ENCODE assay signal across 15 cellular contexts in genomic region chr5:119365847-119366536, GRCh38. TPM values are rescaled to one million over a fixed set of nuclear protein-coding genes. Genes with fewer than 3 reads are reported as not detected.
DNase-seq lines count a peak whose midpoint lies in the region; ATAC-seq and TF ChIP-seq lines count a peak whose summit lies in the region.
"Had no signal": no experiment of that assay in that cellular context is flagged by ENCODE, and none has a peak within 500 bp of the region (broad histone marks: within the 10 kb centered on the region; RNA-seq: fewer than 3 reads in every experiment).

No MANE protein-coding gene starts in this region.

- no peak for ATAC-seq in activated T-cell treated with anti-CD3 and anti-CD28 coated beads, Interleukin-2, amount 50 U/mL, for 4 hours
- ATAC-seq in right cardiac atrium: peak; percentile 75 to 86
- no peak for ATAC-seq in GM21423 (IDR thresholded peaks at IDR 0.05; ENCODE audit: unreplicated experiment)
- ATAC-seq: foreskin keratinocyte, K562, left lobe of liver had no signal

- H2AFZ ChIP-seq in hepatocyte: no peak overlapping the region

- intact Hi-C loops in right cardiac atrium (cut with DNase I) (no loop called here), thyroid gland (cut with DNase I) (no loop called here)

- H3K4me1 ChIP-seq in right cardiac atrium (ENCODE audit: control insufficient read depth, insufficient read depth, low read length): peaks cover 3% of the 10 kb centered on the region
- peaks cover 56 to 59% of the 10 kb centered on the region in 2 donors for H3K4me1 ChIP-seq in thyroid gland
- peaks cover 6% of the 10 kb centered on the region for H3K4me1 ChIP-seq in hepatocyte (ENCODE audit: insufficient read depth)
- peaks cover 25% of the 10 kb centered on the region for H3K4me1 ChIP-seq in SJCRH30

- no peak overlapping the region for H3K4me3 ChIP-seq in right cardiac atrium (ENCODE audit: low read length)
- H3K4me3 ChIP-seq in thyroid gland (replicated peaks in 1 of 3): no peak overlapping the region
- H3K4me3 ChIP-seq in hepatocyte: no peak overlapping the region
- no peak overlapping the region for H3K4me3 ChIP-seq in SJCRH30
- H3K4me3 ChIP-seq: K562 had no signal

- peaks cover 72% of the 10 kb centered on the region for H3K36me3 Mint-ChIP-seq in activated T-cell treated with anti-CD3 and anti-CD28 coated beads, Interleukin-2, amount 50 U/mL, for 4 hours (ENCODE audit: insufficient read depth)
- peaks cover 76% of the 10 kb centered on the region for H3K36me3 Mint-ChIP-seq in activated CD4-positive, alpha-beta memory T cell treated with anti-CD3 and anti-CD28 coated beads, Interleukin-2, amount 10 ng/mL, durations not matched to agents 7 days and 5 days (ENCODE audit: low read depth)

- H3K27me3 Mint-ChIP-seq in activated T-cell treated with anti-CD3 and anti-CD28 coated beads, Interleukin-2, amount 50 U/mL, for 4 hours (ENCODE audit: low read depth): no peaks in the 10 kb centered on the region
- H3K27me3 Mint-ChIP-seq in activated CD4-positive, alpha-beta memory T cell treated with anti-CD3 and anti-CD28 coated beads, Interleukin-2, amount 10 ng/mL, durations not matched to agents 7 days and 5 days: no peaks in the 10 kb centered on the region
- H3K27me3 Mint-ChIP-seq: progenitor cell of endocrine pancreas had no signal

- TF ChIP-seq CTCF in thyroid gland (IDR thresholded peaks at IDR 0.05) (no peak), hepatocyte (IDR thresholded peaks at IDR 0.05; ENCODE audit: poor library complexity) (no peak)

- no peak for TF ChIP-seq POLR2A in thyroid gland (IDR thresholded peaks at IDR 0.05)

- H3K27ac Mint-ChIP-seq in activated CD4-positive, alpha-beta memory T cell treated with anti-CD3 and anti-CD28 coated beads, Interleukin-2, amount 10 ng/mL, durations not matched to agents 7 days and 5 days: peak overlapping the region; percentile 81
- H3K27ac Mint-ChIP-seq: progenitor cell of endocrine pancreas had no signal

- H3K4me3 Mint-ChIP-seq in activated T-cell treated with anti-CD3 and anti-CD28 coated beads, Interleukin-2, amount 50 U/mL, for 4 hours: peak overlapping the region; percentile 79
- H3K4me3 Mint-ChIP-seq in activated CD4-positive, alpha-beta memory T cell treated with anti-CD3 and anti-CD28 coated beads, Interleukin-2, amount 10 ng/mL, durations not matched to agents 7 days and 5 days: peak overlapping the region; percentile 22
- H3K4me3 Mint-ChIP-seq: H9 had no signal

- peaks cover 98% of the 10 kb centered on the region for H3K4me1 Mint-ChIP-seq in activated T-cell treated with anti-CD3 and anti-CD28 coated beads, Interleukin-2, amount 50 U/mL, for 4 hours (ENCODE audit: low read depth)
- peaks cover 94% of the 10 kb centered on the region for H3K4me1 Mint-ChIP-seq in activated CD4-positive, alpha-beta memory T cell treated with anti-CD3 and anti-CD28 coated beads, Interleukin-2, amount 10 ng/mL, durations not matched to agents 7 days and 5 days

- peaks cover 4% of the 10 kb centered on the region for H3K9me3 Mint-ChIP-seq in activated T-cell treated with anti-CD3 and anti-CD28 coated beads, Interleukin-2, amount 50 U/mL, for 4 hours
- peaks cover 2% of the 10 kb centered on the region for H3K9me3 Mint-ChIP-seq in activated CD4-positive, alpha-beta memory T cell treated with anti-CD3 and anti-CD28 coated beads, Interleukin-2, amount 10 ng/mL, durations not matched to agents 7 days and 5 days
- H3K9me3 Mint-ChIP-seq: H9 had no signal

- 31% methylated on average over 3 of the region's 3 CpGs for WGBS in right cardiac atrium
- 22 to 25% methylated on average over 3 of the region's 3 CpGs for WGBS in thyroid gland, 2 donors
- WGBS in hepatocyte (ENCODE audit: low lambda C conversion rate, missing lambda C conversion rate): 77% methylated on average over 3 of the region's 3 CpGs

- DNase-seq in activated T-cell treated with anti-CD3 and anti-CD28 coated beads, Interleukin-2, amount 50 U/mL, for 4 hours: no peak
- DNase-seq in activated T-cell treated with anti-CD3 and anti-CD28 coated beads, Interleukin-2, amount 50 U/mL, for 1 hour: no peak
- no peak for DNase-seq in activated CD4-positive, alpha-beta memory T cell treated with anti-CD3 and anti-CD28 coated beads, Interleukin-2, amount 10 ng/mL, durations not matched to agents 7 days and 5 days
- DNase-seq in right cardiac atrium: no peak
- DNase-seq in thyroid gland: peak in 1 of 2 donors; percentile 30
- DNase-seq in hepatocyte (ENCODE audit: low spot score): no peak
- DNase-seq in SJCRH30: no peak
- DNase-seq: foreskin keratinocyte, GDM1, H9, NCI-H2171 had no signal

- no peak overlapping the region for H3K4me2 ChIP-seq in hepatocyte

- CTCF ChIA-PET in activated CD4-positive, alpha-beta memory T cell treated with anti-CD3 and anti-CD28 coated beads, Interleukin-2, amount 10 ng/mL, durations not matched to agents 7 days and 5 days (lab: Charles Lee): interaction anchor here (0.7 to 2.1 kb wide), 4 partner anchors 9 to 46 kb away, joined by 3 to 11 read pairs (median 4); no protein-coding TSS in a partner anchor

- no peaks in the 10 kb centered on the region for H3K9me2 ChIP-seq in hepatocyte (replicated peaks; ENCODE audit: insufficient read depth)

- H4K20me1 ChIP-seq in hepatocyte (ENCODE audit: insufficient read depth, poor library complexity, severe bottlenecking): no peaks in the 10 kb centered on the region

- POLR2A ChIA-PET in activated CD4-positive, alpha-beta memory T cell treated with anti-CD3 and anti-CD28 coated beads, Interleukin-2, amount 10 ng/mL, durations not matched to agents 7 days and 5 days (lab: Charles Lee): interaction anchor here (0.8 to 19.6 kb wide), 8 partner anchors 8 to 295 kb away, joined by 3 to 779 read pairs (median 8); partner anchors contain the start of genes DMXL1 and TNFAIP8

- H3K9me3 ChIP-seq in right cardiac atrium (ENCODE audit: control insufficient read depth, low read length) (no peaks in the 10 kb centered on the region), thyroid gland (no peaks in the 10 kb centered on the region), hepatocyte (ENCODE audit: low read depth) (no peaks in the 10 kb centered on the region), SJCRH30 (replicated peaks) (no peaks in the 10 kb centered on the region)

- H3K36me3 ChIP-seq in thyroid gland: no peaks in the 10 kb centered on the region
- H3K36me3 ChIP-seq in hepatocyte (replicated peaks; ENCODE audit: insufficient read depth, low read depth): no peaks in the 10 kb centered on the region
- H3K36me3 ChIP-seq in SJCRH30: no peaks in the 10 kb centered on the region; the same call in 1 of the 2 replicates

- H3K79me2 ChIP-seq in hepatocyte: peaks cover 59% of the 10 kb centered on the region

- H3K27me3 ChIP-seq in right cardiac atrium (ENCODE audit: control insufficient read depth, insufficient read depth) (no peaks in the 10 kb centered on the region), thyroid gland (no peaks in the 10 kb centered on the region), hepatocyte (no peaks in the 10 kb centered on the region), SJCRH30 (no peaks in the 10 kb centered on the region)
- H3K27me3 ChIP-seq: foreskin keratinocyte had no signal

- H3K27ac ChIP-seq in right cardiac atrium (ENCODE audit: low read length): no peak overlapping the region
- H3K27ac ChIP-seq in thyroid gland: peak overlapping the region; percentile 51 to 65 (median 62)
- H3K27ac ChIP-seq in hepatocyte: no peak overlapping the region
- H3K27ac ChIP-seq in SJCRH30: no peak overlapping the region
- H3K27ac ChIP-seq: foreskin keratinocyte had no signal

RNA-seq across cellular contexts. Expression of gene TNFAIP8, which starts 10.2 kb away (rescaled TPM):
- total RNA-seq in activated T-cell treated with anti-CD3 and anti-CD28 coated beads, Interleukin-2, amount 50 U/mL, for 4 hours: 100 to 1,000 TPM; 275 to 314 (median 282) TPM
- total RNA-seq in activated CD4-positive, alpha-beta memory T cell treated with anti-CD3 and anti-CD28 coated beads, Interleukin-2, amount 10 ng/mL, durations not matched to agents 7 days and 5 days: 100 to 1,000 TPM; 161 to 163 TPM
- total RNA-seq in right cardiac atrium: 1 to 10 TPM; 4.1 to 5.9 (median 4.5) TPM
- 2.7 TPM for polyA plus RNA-seq in right cardiac atrium
- total RNA-seq in thyroid gland: 10 to 100 TPM; 15.7 to 36.8 (median 33.6) TPM
- 33.9 and 37.6 TPM in 2 replicates for total RNA-seq in hepatocyte
- polyA plus RNA-seq in hepatocyte: 18.3 and 23.4 TPM in 2 replicates
- 43.1 and 45.3 TPM in 2 replicates for total RNA-seq in SJCRH30 (2014; rRNA removed; shearing (Covaris generic))

Comparison
In these comparisons a context has a peak if more than half of its experiments do, and no peak if none do; other contexts are left out.
1. ATAC-seq: peak in right cardiac atrium (2 of 2); none in activated T-cell treated with anti-CD3 and anti-CD28 coated beads, Interleukin-2, amount 50 U/mL, for 4 hours (0 of 2) and GM21423 (single experiment).
2. H3K27ac ChIP-seq: peak in thyroid gland (3 of 3); none in right cardiac atrium (single experiment), hepatocyte (single experiment) and SJCRH30 (single experiment).